In the genomic region with DNA sequence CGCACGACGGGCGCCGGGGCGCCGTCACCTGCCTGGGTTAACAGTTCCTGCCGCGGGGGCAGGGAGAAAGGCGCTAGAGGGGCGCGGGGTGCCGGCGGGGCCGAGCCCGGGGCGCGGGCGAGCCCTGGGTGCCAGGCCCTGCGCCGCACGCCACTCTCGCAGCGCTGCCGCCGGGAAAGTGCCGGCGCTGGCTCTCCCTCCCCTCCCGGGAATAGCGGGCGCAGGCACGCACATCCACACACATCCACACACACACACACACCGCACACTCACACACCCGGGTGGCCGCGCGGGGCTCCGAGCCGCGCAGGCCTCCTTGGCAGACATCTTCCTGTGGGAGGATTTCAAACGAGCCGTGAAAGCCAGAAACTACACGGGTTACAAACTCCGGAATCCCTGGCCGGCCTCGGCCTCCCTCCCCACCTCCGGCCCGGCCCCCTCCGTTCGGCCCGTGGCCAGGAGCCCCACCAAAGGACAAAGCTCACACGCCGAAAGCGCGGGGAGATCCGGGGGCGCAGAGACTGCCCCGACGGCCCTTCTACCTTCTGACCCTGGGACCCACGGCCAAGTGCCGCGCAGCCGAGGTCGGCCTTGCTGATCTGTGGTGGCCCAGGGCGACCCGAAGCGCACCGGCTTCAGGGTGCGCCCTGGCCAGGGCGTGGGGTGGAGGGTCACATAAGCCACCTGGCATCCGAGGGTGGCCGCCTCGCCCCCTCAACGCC, we compare ENCODE assay signal across 8 cellular contexts.
DNase-seq lines count a peak whose midpoint lies in the region; ATAC-seq and TF ChIP-seq lines count a peak whose summit lies in the region.

No MANE protein-coding gene starts in this region.

- H3K4me3 ChIP-seq in gastroesophageal sphincter: peak overlapping the region in 1 of 2 donors; percentile 33

- DNase-seq in GM10266 (ENCODE audit: extremely low spot score): peak; percentile 14
- DNase-seq in activated T-cell treated with anti-CD3 and anti-CD28 coated beads, Interleukin-2, amount 50 U/mL, for 24 hours: peak; percentile 55
- DNase-seq in left ventricle myocardium superior: no peak
- DNase-seq in retina: peak; percentile 48

- H3K27me3 Mint-ChIP-seq in activated T-cell treated with anti-CD3 and anti-CD28 coated beads, Interleukin-2, amount 50 U/mL, for 24 hours: peaks cover 85% of the 10 kb centered on the region

- H3K27me3 ChIP-seq in gastroesophageal sphincter: no peaks in the 10 kb centered on the region

- intact Hi-C loops in left ventricle myocardium superior (cut with micrococcal nuclease): no loop called here

- no peaks in the 10 kb centered on the region for H3K9me3 Mint-ChIP-seq in activated T-cell treated with anti-CD3 and anti-CD28 coated beads, Interleukin-2, amount 50 U/mL, for 24 hours

- WGBS in gastroesophageal sphincter (ENCODE audit: low coverage in 1 of 2), 2 donors: 13% methylated on average over 11 of the region's 74 CpGs; no CpG with 5 or more reads in 1 of the 2 donors

- no peaks in the 10 kb centered on the region for H3K9me3 ChIP-seq in gastroesophageal sphincter

- no peak for TF ChIP-seq POLR2A in gastroesophageal sphincter (IDR thresholded peaks at IDR 0.05)

- H3K36me3 ChIP-seq in gastroesophageal sphincter: no peaks in the 10 kb centered on the region

- H3K4me1 Mint-ChIP-seq in activated T-cell treated with anti-CD3 and anti-CD28 coated beads, Interleukin-2, amount 50 U/mL, for 24 hours (ENCODE audit: low read depth): peaks cover 24% of the 10 kb centered on the region

- H3K27ac ChIP-seq in gastroesophageal sphincter: peak overlapping the region in 2 of 4 donors; percentile 19 to 42

- no peaks in the 10 kb centered on the region for H3K36me3 Mint-ChIP-seq in activated T-cell treated with anti-CD3 and anti-CD28 coated beads, Interleukin-2, amount 50 U/mL, for 24 hours (ENCODE audit: low read depth)

- peak overlapping the region; percentile 62 for H3K4me3 Mint-ChIP-seq in activated T-cell treated with anti-CD3 and anti-CD28 coated beads, Interleukin-2, amount 50 U/mL, for 24 hours

- no peak for TF ChIP-seq CTCF in GM10266 (IDR thresholded peaks at IDR 0.05; ENCODE audit: control insufficient read depth, insufficient read depth, low read depth, missing control alignments)
- TF ChIP-seq CTCF in gastroesophageal sphincter (IDR thresholded peaks at IDR 0.05): no peak

- no peak for TF ChIP-seq EP300 in gastroesophageal sphincter (IDR thresholded peaks at IDR 0.05)

- ATAC-seq in left ventricle myocardium superior (peak; percentile 24), HG03460 (IDR thresholded peaks at IDR 0.05; ENCODE audit: unreplicated experiment) (no peak), HG02763 (IDR thresholded peaks at IDR 0.05; ENCODE audit: unreplicated experiment) (no peak), GM18511 (IDR thresholded peaks at IDR 0.05; ENCODE audit: unreplicated experiment) (no peak), gastroesophageal sphincter (no peak)

- H3K27ac Mint-ChIP-seq in activated T-cell treated with anti-CD3 and anti-CD28 coated beads, Interleukin-2, amount 50 U/mL, for 24 hours: peak overlapping the region; percentile 47

- peaks cover 0 to 20% (median 0%) of the 10 kb centered on the region in 3 donors for H3K4me1 ChIP-seq in gastroesophageal sphincter
